Comparison of ENCODE assay signal across 1 cellular context in genomic region chr2:61834893-61835292, GRCh38.
TF ChIP-seq lines count a peak whose summit lies in the region.

No MANE protein-coding gene starts in this region.

TF ChIP-seq in HepG2, 621 proteins besides CTCF, POLR2A, EP300 and RAD21 (continued from another document):
- no peak for TF ChIP-seq ZNF280D (CRISPR knock-in tag; IDR thresholded peaks at IDR 0.05)
